8 cellular contexts compared by ENCODE assay signal in genomic region chr10:73168486-73168844, GRCh38. TPM values are rescaled to one million over a fixed set of nuclear protein-coding genes. Genes with fewer than 3 reads are reported as not detected.
DNase-seq lines count a peak whose midpoint lies in the region; ATAC-seq and TF ChIP-seq lines count a peak whose summit lies in the region.

No MANE protein-coding gene starts in this region.

- H3K9me3 ChIP-seq in thyroid gland: no peaks in the 10 kb centered on the region

- TF ChIP-seq POLR2A in thyroid gland (IDR thresholded peaks at IDR 0.05): no peak

- peaks cover 20% of the 10 kb centered on the region for H3K36me3 Mint-ChIP-seq in T-helper 2 cell treated with Interferon-gamma antibody and Interleukin-4, amounts not matched to agents 5 μg/mL and 100 μg/mL, for 36 hours (ENCODE audit: low read depth)

- H3K27ac ChIP-seq in layer of hippocampus (ENCODE audit: low read depth, low read length) (peak overlapping the region; percentile 96), thyroid gland (peak overlapping the region; percentile 89 to 93 (median 91))

- peaks cover 34% of the 10 kb centered on the region for H3K4me1 Mint-ChIP-seq in T-helper 2 cell treated with Interferon-gamma antibody and Interleukin-4, amounts not matched to agents 5 μg/mL and 100 μg/mL, for 36 hours (ENCODE audit: low read depth)

- H3K4me3 ChIP-seq in astrocyte of the cerebellum (ENCODE audit: low read depth, low read length) (peak overlapping the region; percentile 74), thyroid gland (replicated peaks in 1 of 3) (peak overlapping the region; percentile 58 to 94 (median 87))

- no peak for TF ChIP-seq CTCF in astrocyte of the cerebellum (IDR thresholded peaks at IDR 0.05; ENCODE audit: low read depth, low read length, missing control alignments)
- no peak for TF ChIP-seq CTCF in thyroid gland (IDR thresholded peaks at IDR 0.05)

- H3K4me3 Mint-ChIP-seq in T-helper 2 cell treated with Interferon-gamma antibody and Interleukin-4, amounts not matched to agents 5 μg/mL and 100 μg/mL, for 36 hours: peak overlapping the region; percentile 92

- DNase-seq in T-helper 2 cell treated with Interferon-gamma antibody and Interleukin-4, amounts not matched to agents 5 μg/mL and 100 μg/mL, for 36 hours (ENCODE audit: low spot score): no peak
- DNase-seq in T-helper 2 cell (no peak), astrocyte of the cerebellum (ENCODE audit: low read depth) (no peak), thyroid gland (no peak), DMS79 treated with DMSO at 0.1 percent for 48 hours (lab: John Stamatoyannopoulos, UW) (no peak), DMS153 (lab: John Stamatoyannopoulos, UW) (no peak)

- H3K36me3 ChIP-seq in thyroid gland: no peaks in the 10 kb centered on the region

- in situ Hi-C loops in astrocyte of the cerebellum (cut with HindIII; ENCODE audit: low sequenced_read_pairs): no loop called here

- peaks cover 12 to 24% of the 10 kb centered on the region in 2 donors for H3K4me1 ChIP-seq in thyroid gland

- H3K9me3 Mint-ChIP-seq in T-helper 2 cell treated with Interferon-gamma antibody and Interleukin-4, amounts not matched to agents 5 μg/mL and 100 μg/mL, for 36 hours: no peaks in the 10 kb centered on the region

- 0% methylated on average over 6 of the region's 6 CpGs for WGBS in thyroid gland, 2 donors

- intact Hi-C loops in thyroid gland (cut with DNase I): loop anchor here (10.0 kb wide), 1 partner anchor 576 kb away; the partner anchor contains the start of gene SEC24C

- no peaks in the 10 kb centered on the region for H3K27me3 Mint-ChIP-seq in T-helper 2 cell treated with Interferon-gamma antibody and Interleukin-4, amounts not matched to agents 5 μg/mL and 100 μg/mL, for 36 hours (ENCODE audit: low read depth)

- H3K27ac Mint-ChIP-seq in T-helper 2 cell treated with Interferon-gamma antibody and Interleukin-4, amounts not matched to agents 5 μg/mL and 100 μg/mL, for 36 hours: peak overlapping the region; percentile 91

- peak; percentile 18 for ATAC-seq in HG03460 (IDR thresholded peaks at IDR 0.05; ENCODE audit: unreplicated experiment)

- no peaks in the 10 kb centered on the region for H3K27me3 ChIP-seq in layer of hippocampus (ENCODE audit: control insufficient read depth, insufficient read depth, low read length)
- no peaks in the 10 kb centered on the region for H3K27me3 ChIP-seq in thyroid gland

RNA-seq across cellular contexts. Expression of gene FAM149B1, which starts 0.5 kb away (rescaled TPM):
- total RNA-seq in thyroid gland: 10 to 100 TPM; 20.2 to 21.4 (median 20.9) TPM

RNA-seq across cellular contexts. Expression of gene ECD, which starts 0.7 kb away (rescaled TPM):
- 10 to 100 TPM; 31.3 to 44.4 (median 37.0) TPM for total RNA-seq in thyroid gland

RNA-seq across cellular contexts. Expression of gene NUDT13, which starts 58.2 kb away (rescaled TPM):
- 1 to 10 TPM; 1.9 to 4.1 (median 3.6) TPM for total RNA-seq in thyroid gland
